24 cellular contexts compared by ENCODE assay signal in the genomic region with DNA sequence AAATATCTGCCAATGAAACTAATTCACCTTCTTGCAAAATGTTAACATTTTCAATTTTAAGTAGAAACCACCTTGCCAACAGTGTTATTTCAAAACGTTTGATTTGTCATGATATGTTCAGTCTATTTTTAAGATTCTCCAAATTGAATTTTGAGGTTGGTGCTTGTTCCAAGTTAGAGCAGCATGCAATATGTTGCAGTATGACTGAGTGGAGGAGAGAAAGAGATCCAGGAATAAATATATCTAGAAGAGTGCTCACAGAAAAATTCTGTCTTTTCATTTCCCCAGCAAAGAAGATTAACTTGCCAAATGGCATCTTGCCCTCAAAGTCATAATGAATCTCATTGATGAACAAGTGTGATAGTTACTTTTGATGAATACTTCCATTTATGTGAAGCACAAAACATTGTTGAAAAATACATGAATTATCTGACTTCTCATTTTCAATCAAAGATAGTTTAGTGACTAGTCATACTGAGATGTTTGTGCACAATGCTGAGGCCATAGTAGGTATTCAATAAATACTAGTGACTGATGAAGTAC.
"Had no signal": no experiment of that assay in that cellular context is flagged by ENCODE, and none has a peak within 500 bp of the region (broad histone marks: within the 10 kb centered on the region; RNA-seq: fewer than 3 reads in every experiment).

No MANE protein-coding gene starts in this region.

- H3K4me3 ChIP-seq: coronary artery, heart left ventricle, neural progenitor cell, psoas muscle, spleen, testis, tibial nerve, upper lobe of right lung, vagina had no signal

- H3K4me1 ChIP-seq: foreskin keratinocyte, heart left ventricle, parathyroid adenoma, psoas muscle, spleen, testis, tibial nerve, upper lobe of right lung, vagina had no signal

- ATAC-seq: foreskin keratinocyte; heart left ventricle; left lobe of liver; natural killer cell treated with Interleukin-12 subunit alpha and Interleukin-12 subunit beta and Interleukin-15 and Interleukin-18, amount 100 ng/mL, for 72 hours; psoas muscle; sciatic nerve; stimulated activated memory B cell treated with anti-CD40 and anti-IgM and Interleukin-4, amounts not matched to agents 10 μg/mL and 1 μg/mL and 100 μg/mL, for 72 hours; upper lobe of right lung had no signal

- H3K27me3 ChIP-seq: foreskin keratinocyte, heart left ventricle, neural progenitor cell, spleen, testis, tibial nerve, upper lobe of right lung, vagina had no signal

- H3K27ac ChIP-seq: coronary artery, foreskin keratinocyte, heart left ventricle, neural progenitor cell, parathyroid adenoma, psoas muscle, spleen, testis, tibial nerve, upper lobe of right lung, vagina had no signal

- H3K9me3 ChIP-seq: heart left ventricle, psoas muscle, spleen, testis, tibial nerve, upper lobe of right lung, vagina had no signal

- H3K36me3 ChIP-seq: heart left ventricle, neural progenitor cell, spleen, tibial nerve, upper lobe of right lung, vagina had no signal

- DNase-seq: effector CD4-positive, alpha-beta T cell; endodermal cell; erythroblast; foreskin keratinocyte; heart left ventricle; islet precursor cell; mammary epithelial cell; nucleus accumbens; psoas muscle; spleen; stimulated activated CD4-positive, alpha-beta T cell treated with anti-CD3 and anti-CD28 coated beads, Interleukin-15, amount 100 ng/mL, for 24 hours; stimulated activated CD4-positive, alpha-beta T cell treated with anti-CD3 and anti-CD28 coated beads, Interleukin-1b, Interleukin-23, amount 100 ng/mL, for 48 hours; stimulated activated CD4-positive, alpha-beta T cell treated with anti-CD3 and anti-CD28 coated beads, Interleukin-4, amount 100 ng/mL, for 24 hours; testis; upper lobe of right lung had no signal
